ENCODE assay signal across 15 cellular contexts in genomic region chr4:142512161-142512560, GRCh38.
"Had no signal": no experiment of that assay in that cellular context is flagged by ENCODE, and none has a peak within 500 bp of the region (broad histone marks: within the 10 kb centered on the region; RNA-seq: fewer than 3 reads in every experiment).

No MANE protein-coding gene starts in this region.

- H3K4me1 ChIP-seq: ascending aorta, left lung, sigmoid colon, suprapubic skin, upper lobe of left lung had no signal

- DNase-seq: activated CD4-positive, alpha-beta memory T cell treated with anti-CD3 and anti-CD28 coated beads, Interleukin-2, amount 10 ng/mL, durations not matched to agents 7 days and 5 days; activated CD4-positive, alpha-beta T cell treated with anti-CD3 and anti-CD28 coated beads for 1 hour; activated gamma-delta T cell treated with Interleukin-2 at 50 U/mL for 16 hours; activated naive CD8-positive, alpha-beta T cell treated with anti-CD3 and anti-CD28 coated beads, Interleukin-2, amount 10 ng/mL, durations not matched to agents 7 days and 5 days; activated T-cell treated with anti-CD3 and anti-CD28 coated beads, Interleukin-2, amount 50 U/mL, for 48 hours; heart left ventricle; left lung; sigmoid colon; stimulated activated CD4-positive, alpha-beta T cell treated with anti-CD3 and anti-CD28 coated beads, Interleukin-2, amount 100 ng/mL, for 48 hours; stimulated activated naive CD4-positive, alpha-beta T cell treated with Interleukin-2 at 50 U/mL for 16 hours; upper lobe of left lung had no signal

- FAIRE-seq: colon, islet of Langerhans had no signal

- ATAC-seq: heart left ventricle, left lung had no signal

- H3K27me3 ChIP-seq: ascending aorta, heart left ventricle, left lung, sigmoid colon, suprapubic skin, upper lobe of left lung had no signal

- H3K9me3 ChIP-seq: ascending aorta, heart left ventricle, left lung, sigmoid colon, suprapubic skin, upper lobe of left lung had no signal

- H3K4me1 Mint-ChIP-seq: activated CD4-positive, alpha-beta memory T cell treated with anti-CD3 and anti-CD28 coated beads, Interleukin-2, amount 10 ng/mL, durations not matched to agents 7 days and 5 days; activated naive CD8-positive, alpha-beta T cell treated with anti-CD3 and anti-CD28 coated beads, Interleukin-2, amount 10 ng/mL, durations not matched to agents 7 days and 5 days had no signal

- H3K4me3 Mint-ChIP-seq: activated CD4-positive, alpha-beta memory T cell treated with anti-CD3 and anti-CD28 coated beads, Interleukin-2, amount 10 ng/mL, durations not matched to agents 7 days and 5 days; activated naive CD8-positive, alpha-beta T cell treated with anti-CD3 and anti-CD28 coated beads, Interleukin-2, amount 10 ng/mL, durations not matched to agents 7 days and 5 days had no signal

- H3K9me3 Mint-ChIP-seq: activated naive CD8-positive, alpha-beta T cell treated with anti-CD3 and anti-CD28 coated beads, Interleukin-2, amount 10 ng/mL, durations not matched to agents 7 days and 5 days had no signal

- H3K4me3 ChIP-seq: ascending aorta, heart left ventricle, left lung, sigmoid colon, suprapubic skin, upper lobe of left lung had no signal

- H3K36me3 Mint-ChIP-seq: activated naive CD8-positive, alpha-beta T cell treated with anti-CD3 and anti-CD28 coated beads, Interleukin-2, amount 10 ng/mL, durations not matched to agents 7 days and 5 days had no signal

- H3K27ac Mint-ChIP-seq: activated CD4-positive, alpha-beta memory T cell treated with anti-CD3 and anti-CD28 coated beads, Interleukin-2, amount 10 ng/mL, durations not matched to agents 7 days and 5 days; activated naive CD8-positive, alpha-beta T cell treated with anti-CD3 and anti-CD28 coated beads, Interleukin-2, amount 10 ng/mL, durations not matched to agents 7 days and 5 days had no signal

- H3K27me3 Mint-ChIP-seq: activated CD4-positive, alpha-beta memory T cell treated with anti-CD3 and anti-CD28 coated beads, Interleukin-2, amount 10 ng/mL, durations not matched to agents 7 days and 5 days; activated naive CD8-positive, alpha-beta T cell treated with anti-CD3 and anti-CD28 coated beads, Interleukin-2, amount 10 ng/mL, durations not matched to agents 7 days and 5 days had no signal

- H3K27ac ChIP-seq: ascending aorta, heart left ventricle, left lung, sigmoid colon, suprapubic skin, upper lobe of left lung had no signal

- H3K36me3 ChIP-seq: ascending aorta, heart left ventricle, left lung, sigmoid colon, suprapubic skin, upper lobe of left lung had no signal
